Comparison of ENCODE assay signal across 8 cellular contexts in the genomic region with DNA sequence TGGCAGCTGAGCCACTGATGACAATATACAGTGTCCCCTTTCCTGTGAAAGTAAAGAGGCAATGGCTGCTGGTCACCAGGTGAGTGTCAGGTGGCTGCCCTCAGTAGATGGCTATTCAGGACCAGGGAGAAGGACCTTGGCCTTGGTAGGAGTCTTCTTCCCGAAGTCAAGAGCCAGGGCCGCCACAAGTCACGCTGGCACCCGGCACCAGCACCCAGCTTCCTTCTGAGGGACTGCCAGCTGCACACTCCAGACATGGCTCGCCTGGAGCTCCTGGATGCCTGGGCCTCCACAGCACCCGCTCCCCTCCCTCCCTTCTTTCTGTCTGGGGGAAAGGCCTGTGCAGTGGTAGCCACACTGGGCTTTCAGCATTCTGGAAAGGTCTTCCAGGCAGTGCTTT.
"Had no signal": no experiment of that assay in that cellular context is flagged by ENCODE, and none has a peak within 500 bp of the region (broad histone marks: within the 10 kb centered on the region; RNA-seq: fewer than 3 reads in every experiment).

No MANE protein-coding gene starts in this region.

- FAIRE-seq: HTR-8/SVneo, K562 had no signal

- DNase-seq: GM23248, GOT3, H9, HCEC 1CT, IMR-90, KG1 had no signal

- ATAC-seq: K562 had no signal

- H3K27ac ChIP-seq: GM23248 had no signal

- H3K4me3 ChIP-seq: GM23248, K562 had no signal

- H3K9ac ChIP-seq: GM23248 had no signal

- H2AFZ ChIP-seq: GM23248 had no signal
